35 cellular contexts compared by ENCODE assay signal in the genomic region with DNA sequence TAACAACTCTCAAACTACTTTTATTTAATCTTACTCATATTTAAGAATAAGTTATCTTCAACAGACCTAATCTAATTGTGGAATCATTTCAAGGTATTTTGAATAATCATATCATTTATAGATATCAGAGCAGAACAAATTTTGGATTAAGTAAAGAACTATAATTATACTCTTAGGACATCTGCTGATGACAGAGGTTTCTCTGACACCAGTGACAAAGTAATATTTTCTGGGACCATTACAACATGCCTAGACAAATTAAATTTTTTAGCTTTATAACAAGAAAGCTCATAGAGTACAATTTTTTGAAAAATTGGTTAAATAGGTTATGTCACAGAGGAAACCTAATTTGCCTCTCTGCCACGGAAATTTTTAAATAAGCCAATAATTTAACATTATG. TPM values are rescaled to one million over a fixed set of nuclear protein-coding genes. Genes with fewer than 3 reads are reported as not detected.
DNase-seq lines count a peak whose midpoint lies in the region; ATAC-seq, FAIRE-seq and TF ChIP-seq lines count a peak whose summit lies in the region.
"Had no signal": no experiment of that assay in that cellular context is flagged by ENCODE, and none has a peak within 500 bp of the region (broad histone marks: within the 10 kb centered on the region; RNA-seq: fewer than 3 reads in every experiment).

No MANE protein-coding gene starts in this region.

- H3K4me3 ChIP-seq in heart left ventricle: no peak overlapping the region
- no peak overlapping the region for H3K4me3 ChIP-seq in Karpas-422 (ENCODE audit: low read length)
- no peak overlapping the region for H3K4me3 ChIP-seq in psoas muscle
- H3K4me3 ChIP-seq in MG63: no peak overlapping the region
- H3K4me3 ChIP-seq: A549; BLaER1; BLaER1 treated with 17β-estradiol and CSF1 and Interleukin-3, amounts not matched to agents 10 nM and 100 nM had no signal

- H3K4me2 ChIP-seq in Karpas-422 (ENCODE audit: low read depth, low read length, poor library complexity, severe bottlenecking): peak overlapping the region; percentile 46
- H3K4me2 ChIP-seq: A549; BLaER1; BLaER1 treated with 17β-estradiol and CSF1 and Interleukin-3, amounts not matched to agents 10 nM and 100 nM had no signal

- peaks cover 72% of the 10 kb centered on the region for H3K79me2 ChIP-seq in Karpas-422 (ENCODE audit: low read length)

- TF ChIP-seq POLR2A in heart left ventricle (IDR thresholded peaks at IDR 0.05): no peak

- intact Hi-C loops in Right ventricle myocardium superior (cut with DNase I) (loop anchor here (5.0 kb wide), 1 partner anchor 68 kb away; no protein-coding TSS in a partner anchor), heart left ventricle (cut with DNase I) (loop anchor here in 9 of 10 donors (2.0 to 10.0 kb wide), 5 partner anchors 106 to 128 kb away; partner anchors contain the start of genes ORC6 (in 4 of the 9) and VPS35 (in 4 of the 9)), psoas muscle (cut with DNase I) (loop anchor here (5.0 kb wide), 4 partner anchors 43 to 128 kb away; partner anchors contain the start of genes ORC6 (in 1 of the 2) and VPS35 (in 1 of the 2))

- H3K27me3 ChIP-seq in heart left ventricle: no peaks in the 10 kb centered on the region
- H3K27me3 ChIP-seq in Karpas-422 (ENCODE audit: low read length): no peaks in the 10 kb centered on the region
- H3K27me3 ChIP-seq in psoas muscle (ENCODE audit: insufficient read depth in 3 of 3, low read length in 2 of 3): no peaks in the 10 kb centered on the region
- H3K27me3 ChIP-seq in MG63: no peaks in the 10 kb centered on the region
- H3K27me3 ChIP-seq: BE2C; BLaER1; BLaER1 treated with 17β-estradiol and CSF1 and Interleukin-3, amounts not matched to agents 10 nM and 100 nM had no signal

- H3K27ac ChIP-seq in heart left ventricle (no peak overlapping the region), Karpas-422 (ENCODE audit: low read length) (peak overlapping the region; percentile 66), psoas muscle (peak overlapping the region; percentile 43)
- H3K27ac ChIP-seq: 22Rv1; A549; BLaER1; BLaER1 treated with 17β-estradiol and CSF1 and Interleukin-3, amounts not matched to agents 10 nM and 100 nM; C4-2B had no signal

- H3K9me3 ChIP-seq in heart left ventricle (peaks cover 0 to 20% (median 2%) of the 10 kb centered on the region in 12 donors), Karpas-422 (ENCODE audit: low read length) (no peaks in the 10 kb centered on the region; the same call in 1 of the 2 replicates), psoas muscle (peaks cover 11% of the 10 kb centered on the region), MG63 (peaks cover 12% of the 10 kb centered on the region)
- H3K9me3 ChIP-seq: A549, BE2C, Caco-2 had no signal

- peak; percentile 57 for ATAC-seq in Right ventricle myocardium superior (ENCODE audit: poor library complexity)
- no peak for ATAC-seq in heart left ventricle
- ATAC-seq in psoas muscle: peak; percentile 63 to 77 (median 72)
- ATAC-seq: CD8-positive, alpha-beta T cell had no signal

- H3K4me1 ChIP-seq in heart left ventricle (no peaks in the 10 kb centered on the region), Karpas-422 (ENCODE audit: low read length) (peaks cover 56% of the 10 kb centered on the region), psoas muscle (peaks cover 17% of the 10 kb centered on the region)
- H3K4me1 ChIP-seq: A549; BE2C; BLaER1; BLaER1 treated with 17β-estradiol and CSF1 and Interleukin-3, amounts not matched to agents 10 nM and 100 nM had no signal

- H3K9ac ChIP-seq in Karpas-422 (ENCODE audit: low read length): no peak overlapping the region
- H3K9ac ChIP-seq: BLaER1; BLaER1 treated with 17β-estradiol and CSF1 and Interleukin-3, amounts not matched to agents 10 nM and 100 nM had no signal

- 88 to 100% (median 93%) methylated on average over 1 of the region's 1 CpG for WGBS in heart left ventricle, 4 donors
- 87 to 93% (median 93%) methylated on average over 1 of the region's 1 CpG for WGBS in psoas muscle, 3 donors

- no peak for TF ChIP-seq CTCF in heart left ventricle (IDR thresholded peaks at IDR 0.05)
- TF ChIP-seq CTCF in psoas muscle (IDR thresholded peaks at IDR 0.05): no peak

- peaks cover 0 to 13% (median 5%) of the 10 kb centered on the region in 9 donors for H3K36me3 ChIP-seq in heart left ventricle
- H3K36me3 ChIP-seq in Karpas-422 (ENCODE audit: insufficient read depth, low read length): peaks cover 65% of the 10 kb centered on the region
- peaks cover 0 to 4% of the 10 kb centered on the region in 2 donors for H3K36me3 ChIP-seq in psoas muscle (ENCODE audit: insufficient read depth in 1 of 2, low read depth in 1 of 2)
- peaks cover 11% of the 10 kb centered on the region; the same call in 1 of the 2 replicates for H3K36me3 ChIP-seq in MG63

- DNase-seq in Right ventricle myocardium superior (no peak), heart left ventricle (no peak), Karpas-422 (no peak), psoas muscle (no peak), NOMO-1 treated with DMSO at 0.1 percent for 48 hours (lab: John Stamatoyannopoulos, UW; ENCODE audit: unreplicated experiment) (no peak), MG63 (no peak), globus pallidus (ENCODE audit: low spot score) (no peak)
- DNase-seq: 8988T; ACHN; AML-193; BE2C; C1 segment of cervical spinal cord; Caco-2; Calu3; CD4-positive, alpha-beta memory T cell; CD4-positive, alpha-beta T cell; CD4-positive, CD25-positive, alpha-beta regulatory T cell; CD8-positive, alpha-beta memory T cell; CD8-positive, alpha-beta T cell; COR-L47; DMS 273 treated with DMSO at 0.1 percent for 48 hours; DMS153; DMS53; DMS79; DMS79 treated with DMSO at 0.1 percent for 48 hours; DND-41; EL had no signal

- H3K9me2 ChIP-seq in Karpas-422 (replicated peaks; ENCODE audit: insufficient read depth, low read length): no peaks in the 10 kb centered on the region

- H4K20me1 ChIP-seq in Karpas-422 (ENCODE audit: insufficient read depth, low read depth, low read length): no peaks in the 10 kb centered on the region

- H2AFZ ChIP-seq in Karpas-422 (ENCODE audit: low read length): no peak overlapping the region

- peak; percentile 6 for FAIRE-seq in A204.1 (lab: Jason Lieb, UNC)
- FAIRE-seq: A549, D721Med had no signal

RNA-seq across cellular contexts. Expression of gene C16orf87, which starts 30.5 kb away (rescaled TPM):
- total RNA-seq in Right ventricle myocardium superior: 12.9 TPM
- 10 to 100 TPM in 8 of 9 donors, 1 to 10 TPM in 1; 8.9 to 15.8 (median 13.6) TPM for total RNA-seq in heart left ventricle
- polyA plus RNA-seq in heart left ventricle: 10 to 100 TPM in 1 of 2 donors, 1 to 10 TPM in 1; 5.1 to 13.9 TPM
- total RNA-seq in Karpas-422 (2014; rRNA removed; shearing (Covaris generic); ENCODE audit: low replicate concordance): 25.3 and 37.8 TPM in 2 replicates
- total RNA-seq in psoas muscle: 10 to 100 TPM; 18.2 to 29.4 (median 24.4) TPM
- 10 to 100 TPM in 1 of 3 donors, 1 to 10 TPM in 2; 5.8 to 23.4 (median 8.1) TPM for polyA plus RNA-seq in psoas muscle
- 13.6 and 32.5 TPM in 2 replicates for total RNA-seq in MG63 (2014; rRNA removed; shearing (Covaris generic); ENCODE audit: low replicate concordance)

RNA-seq across cellular contexts. Expression of gene MYLK3, which starts 52.4 kb away (rescaled TPM):
- total RNA-seq in Right ventricle myocardium superior: 304 TPM
- total RNA-seq in heart left ventricle: 100 to 1,000 TPM; 169 to 374 (median 257) TPM
- 100 to 1,000 TPM in 1 of 2 donors, 10 to 100 TPM in 1; 76.4 to 133 TPM for polyA plus RNA-seq in heart left ventricle
- 0.72 and 1.3 TPM in 2 replicates for total RNA-seq in Karpas-422 (2014; rRNA removed; shearing (Covaris generic); ENCODE audit: low replicate concordance)
- total RNA-seq in psoas muscle: 10 to 100 TPM; 13.2 to 41.1 (median 36.6) TPM
- polyA plus RNA-seq in psoas muscle: 1 to 10 TPM; 1.4 to 6.8 (median 5.4) TPM
- total RNA-seq in MG63 (2014; rRNA removed; shearing (Covaris generic); ENCODE audit: low replicate concordance): 0.10 and 0.64 TPM in 2 replicates
- total RNA-seq: CD4-positive, CD25-positive, alpha-beta regulatory T cell; CD8-positive, alpha-beta T cell had no signal
- polyA plus RNA-seq: CD14-positive monocyte; CD4-positive, alpha-beta memory T cell; CD4-positive, CD25-positive, alpha-beta regulatory T cell; CD8-positive, alpha-beta memory T cell had no signal

Comparison
In these comparisons a context has a peak if more than half of its experiments do, and no peak if none do; other contexts are left out.
1. ATAC-seq: peak in Right ventricle myocardium superior (single experiment) and psoas muscle (4 of 4); none in heart left ventricle (0 of 4).
2. H3K27ac ChIP-seq: peak in Karpas-422 (single experiment) and psoas muscle (single experiment); none in heart left ventricle (0 of 12).